ENCODE assay signal across 21 cellular contexts in genomic region chr15:73756947-73757513, GRCh38. TPM values are rescaled to one million over a fixed set of nuclear protein-coding genes. Genes with fewer than 3 reads are reported as not detected.
"Had no signal": no experiment of that assay in that cellular context is flagged by ENCODE, and none has a peak within 500 bp of the region (broad histone marks: within the 10 kb centered on the region; RNA-seq: fewer than 3 reads in every experiment).

No MANE protein-coding gene starts in this region.

- H3K4me1 Mint-ChIP-seq: memory B cell; natural killer cell; neural crest cell; stimulated activated memory B cell treated with anti-CD40 and anti-IgM and Interleukin-4, amounts not matched to agents 10 μg/mL and 1 μg/mL and 100 μg/mL, for 72 hours had no signal

- H3K9me3 Mint-ChIP-seq: memory B cell; natural killer cell; neural crest cell; stimulated activated memory B cell treated with anti-CD40 and anti-IgM and Interleukin-4, amounts not matched to agents 10 μg/mL and 1 μg/mL and 100 μg/mL, for 72 hours had no signal

- H3K27me3 ChIP-seq: testis had no signal

- H3K79me2 ChIP-seq: parathyroid adenoma had no signal

- H3K4me1 ChIP-seq: parathyroid adenoma had no signal

- H3K27ac ChIP-seq: dorsolateral prefrontal cortex, neutrophil, parathyroid adenoma, spleen, testis, tibial artery, upper lobe of left lung had no signal

- ATAC-seq: left lobe of liver; natural killer cell; sciatic nerve; stimulated activated memory B cell treated with anti-CD40 and anti-IgM and Interleukin-4, amounts not matched to agents 10 μg/mL and 1 μg/mL and 100 μg/mL, for 72 hours; stimulated activated naive CD8-positive, alpha-beta T cell treated with anti-CD3 and anti-CD28 coated beads, Interleukin-15, Interleukin-2, amounts not matched to agents 100 U/mL and 50 U/mL, for 24 hours had no signal

- H3K36me3 ChIP-seq: neutrophil, spleen, tibial artery, upper lobe of left lung had no signal

- H3K36me3 Mint-ChIP-seq: memory B cell; natural killer cell; stimulated activated memory B cell treated with anti-CD40 and anti-IgM and Interleukin-4, amounts not matched to agents 10 μg/mL and 1 μg/mL and 100 μg/mL, for 72 hours had no signal

- H3K4me3 ChIP-seq: dorsolateral prefrontal cortex, lung, spleen, testis, tibial artery, upper lobe of left lung had no signal

- H2AFZ ChIP-seq: parathyroid adenoma had no signal

- DNase-seq: dorsolateral prefrontal cortex; effector CD4-positive, alpha-beta T cell; kidney; natural killer cell; spleen; stimulated activated CD4-positive, alpha-beta T cell treated with anti-CD3 and anti-CD28 coated beads, Interleukin-4, amount 100 ng/mL, for 4 hours; stimulated activated naive CD8-positive, alpha-beta T cell treated with anti-CD3 and anti-CD28 coated beads, Interleukin-15, Interleukin-2, amounts not matched to agents 100 U/mL and 50 U/mL, for 24 hours; substantia nigra; testis; tibial artery; upper lobe of left lung had no signal

- H3K27ac Mint-ChIP-seq: memory B cell; natural killer cell; progenitor cell of endocrine pancreas; stimulated activated memory B cell treated with anti-CD40 and anti-IgM and Interleukin-4, amounts not matched to agents 10 μg/mL and 1 μg/mL and 100 μg/mL, for 72 hours had no signal

- H3K4me3 Mint-ChIP-seq: memory B cell; natural killer cell; stimulated activated memory B cell treated with anti-CD40 and anti-IgM and Interleukin-4, amounts not matched to agents 10 μg/mL and 1 μg/mL and 100 μg/mL, for 72 hours had no signal

- H3K9me3 ChIP-seq: neutrophil, spleen, testis, tibial artery, upper lobe of left lung had no signal

RNA-seq across cellular contexts. Expression of gene INSYN1, which starts 3.9 kb away (rescaled TPM):
- total RNA-seq: mononuclear cell, natural killer cell had no signal
